Comparison of ENCODE assay signal across 8 cellular contexts in genomic region chr12:127280393-127281275, GRCh38.
A peak's percentile ranks its signal among the peaks of the same experiment; 100 is the strongest.
DNase-seq lines count a peak whose midpoint lies in the region; ATAC-seq, FAIRE-seq and TF ChIP-seq lines count a peak whose summit lies in the region.

No MANE protein-coding gene starts in this region.

- no peaks in the 10 kb centered on the region for H3K4me1 Mint-ChIP-seq in WTC11

- H3K27ac Mint-ChIP-seq in WTC11 = no peak overlapping the region

- H3K27me3 Mint-ChIP-seq in WTC11 (ENCODE audit: low read depth) = peaks cover 7% of the 10 kb centered on the region; the same call in 1 of the 2 replicates

- H3K36me3 Mint-ChIP-seq in WTC11 = peaks cover 46% of the 10 kb centered on the region

- CTCF ChIA-PET in WTC11 (lab: Charles Lee) = interaction anchor here (0.6 to 1.2 kb wide), 3 partner anchors 13 to 388 kb away, joined by 3 read pairs; no protein-coding TSS in a partner anchor

- peak; percentile 77 for ATAC-seq in HG02884 (IDR thresholded peaks at IDR 0.05; ENCODE audit: unreplicated experiment)
- peak; percentile 89 for ATAC-seq in WTC11
- peak; percentile 75 for ATAC-seq in lung (ENCODE audit: insufficient read depth, low FRiP score)
- no peak for ATAC-seq in HG03135 (IDR thresholded peaks at IDR 0.05; ENCODE audit: unreplicated experiment)

- peak; percentile 92 for TF ChIP-seq CTCF in GM12874 (IDR thresholded peaks at IDR 0.05; ENCODE audit: insufficient read depth, low read depth, low read length)
- peak; percentile 95 for TF ChIP-seq CTCF in WTC11 (IDR thresholded peaks at IDR 0.05)
- TF ChIP-seq CTCF in bronchial epithelial cell (IDR thresholded peaks at IDR 0.05; ENCODE audit: insufficient read depth, low read length, severe bottlenecking) = peak; percentile 93
- TF ChIP-seq CTCF in lung (IDR thresholded peaks at IDR 0.05; ENCODE audit: control extremely low read depth, extremely low read depth) = peak; percentile 61

- peaks cover 0 to 4% of the 10 kb centered on the region in 2 donors for H3K4me1 ChIP-seq in lung (ENCODE audit: control insufficient read depth in 2 of 2, insufficient read depth in 2 of 2, low read length in 2 of 2)

- no peak overlapping the region for H3K27ac ChIP-seq in lung (ENCODE audit: low read depth in 1 of 2, low read length in 1 of 2)

- peak; percentile 74 for DNase-seq in WTC11 (ENCODE audit: low spot score)
- DNase-seq in bronchial epithelial cell (ENCODE audit: low read depth) = no peak
- peak; percentile 54 for DNase-seq in lung (ENCODE audit: low spot score)
- peak; percentile 5 to 23 for DNase-seq in stimulated activated CD8-positive, alpha-beta memory T cell treated with anti-CD3 and anti-CD28 coated beads, Interleukin-7, amount 100 ng/mL, for 4 hours (ENCODE audit: low read depth in 2 of 2)
- no peak for DNase-seq in AML-193 (lab: John Stamatoyannopoulos, UW)

- 15 to 19% methylated on average over 41 to 43 of the region's 43 CpGs for WGBS in lung, 2 donors

- H3K27me3 ChIP-seq in bronchial epithelial cell (ENCODE audit: control insufficient read depth, insufficient read depth, low read length) (no peaks in the 10 kb centered on the region), lung (ENCODE audit: control insufficient read depth, insufficient read depth) (no peaks in the 10 kb centered on the region)

- FAIRE-seq in bronchial epithelial cell (lab: Jason Lieb, UNC) = no peak

- H3K36me3 ChIP-seq in bronchial epithelial cell (ENCODE audit: control insufficient read depth, insufficient read depth, low read length) = no peaks in the 10 kb centered on the region
- no peaks in the 10 kb centered on the region for H3K36me3 ChIP-seq in lung (ENCODE audit: control insufficient read depth in 2 of 2, insufficient read depth in 2 of 2, low read length in 2 of 2)

- H3K9me3 ChIP-seq in lung (ENCODE audit: control insufficient read depth in 2 of 2, insufficient read depth in 1 of 2, low read length in 1 of 2) = peaks cover 0 to 1% of the 10 kb centered on the region in 2 donors

- POLR2A ChIA-PET in WTC11 (lab: Charles Lee) = no interaction called here

- H3K9me3 Mint-ChIP-seq in WTC11 = peaks cover 55% of the 10 kb centered on the region

- H3K4me3 ChIP-seq in bronchial epithelial cell (ENCODE audit: low read depth, low read length) (no peak overlapping the region), lung (no peak overlapping the region)

- no peak overlapping the region; the same call in 1 of the 2 replicates for H3K4me3 Mint-ChIP-seq in WTC11

TF ChIP-seq in WTC11, 78 proteins besides CTCF, POLR2A, EP300 and RAD21:
- TF ChIP-seq ARID4B (CRISPR knock-in tag; IDR thresholded peaks at IDR 0.05; ENCODE audit: borderline replicate concordance) (no peak), FOXP4 (CRISPR knock-in tag; IDR thresholded peaks at IDR 0.05) (no peak), HMGXB4 (CRISPR knock-in tag; IDR thresholded peaks at IDR 0.05) (peak; percentile 86), ZNF317 (CRISPR knock-in tag; IDR thresholded peaks at IDR 0.05; ENCODE audit: borderline replicate concordance, low read depth) (no peak), FOXP1 (CRISPR knock-in tag; IDR thresholded peaks at IDR 0.05; ENCODE audit: borderline replicate concordance) (0 out of 2 replicates have a peak, but pooled peaks have one; percentile 19)
- TF ChIP-seq, protein P1, sequence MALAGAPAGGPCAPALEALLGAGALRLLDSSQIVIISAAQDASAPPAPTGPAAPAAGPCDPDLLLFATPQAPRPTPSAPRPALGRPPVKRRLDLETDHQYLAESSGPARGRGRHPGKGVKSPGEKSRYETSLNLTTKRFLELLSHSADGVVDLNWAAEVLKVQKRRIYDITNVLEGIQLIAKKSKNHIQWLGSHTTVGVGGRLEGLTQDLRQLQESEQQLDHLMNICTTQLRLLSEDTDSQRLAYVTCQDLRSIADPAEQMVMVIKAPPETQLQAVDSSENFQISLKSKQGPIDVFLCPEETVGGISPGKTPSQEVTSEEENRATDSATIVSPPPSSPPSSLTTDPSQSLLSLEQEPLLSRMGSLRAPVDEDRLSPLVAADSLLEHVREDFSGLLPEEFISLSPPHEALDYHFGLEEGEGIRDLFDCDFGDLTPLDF (CRISPR knock-in tag; IDR thresholded peaks at IDR 0.05) = no peak

Comparison
In these comparisons a context has a peak if more than half of its experiments do, and no peak if none do; other contexts are left out.
1. DNase-seq: peak in WTC11 (single experiment), lung (single experiment) and stimulated activated CD8-positive, alpha-beta memory T cell treated with anti-CD3 and anti-CD28 coated beads, Interleukin-7, amount 100 ng/mL, for 4 hours (2 of 2); none in bronchial epithelial cell (single experiment) and AML-193 (0 of 2).
2. Peak in every context shown above with its lines, with median percentiles within 50 percentile points of each other: CTCF ChIP-seq.